ENCODE assay signal across 29 cellular contexts in genomic region chr3:21641959-21642358, GRCh38.
"Had no signal": no experiment of that assay in that cellular context is flagged by ENCODE, and none has a peak within 500 bp of the region (broad histone marks: within the 10 kb centered on the region; RNA-seq: fewer than 3 reads in every experiment).

No MANE protein-coding gene starts in this region.

- H3K36me3 Mint-ChIP-seq: activated CD4-positive, alpha-beta memory T cell treated with anti-CD3 and anti-CD28 coated beads for 36 hours; activated naive CD4-positive, alpha-beta T cell treated with anti-CD3 and anti-CD28 coated beads, Interleukin-2, amount 50 U/mL, for 24 hours had no signal

- H3K27ac ChIP-seq: PC-9, RWPE1, WERI-Rb-1 had no signal

- DNase-seq: activated CD4-positive, alpha-beta memory T cell treated with anti-CD3 and anti-CD28 coated beads for 36 hours; activated CD4-positive, alpha-beta T cell treated with anti-CD3 and anti-CD28 coated beads, Interleukin-2, amount 10 ng/mL, durations not matched to agents 24 days and 14 days; activated CD8-positive, alpha-beta memory T cell treated with anti-CD3 and anti-CD28 coated beads, Interleukin-2, amount 50 U/mL, for 4 hours; activated effector memory CD4-positive, alpha-beta T cell treated with anti-CD3 and anti-CD28 coated beads, Interleukin-2, amount 50 U/mL, for 16 hours; activated naive CD4-positive, alpha-beta T cell treated with Interleukin-2 at 50 U/mL for 16 hours; activated T-cell treated with anti-CD3 and anti-CD28 coated beads for 4 hours; activated T-cell treated with anti-CD3 and anti-CD28 coated beads, Interleukin-2, amount 50 U/mL, for 48 hours; anterior cingulate cortex; central memory CD4-positive, alpha-beta T cell; NCI-H1105; NCI-H1417 treated with DMSO at 0.1 percent for 48 hours; NCI-H1694; NCI-H1930; NCI-H2081 treated with DMSO at 0.1 percent for 48 hours; NCI-H226; NCI-H446 treated with DMSO at 0.1 percent for 48 hours; NCI-H524; NCI-H748 treated with DMSO at 0.1 percent for 48 hours; NK-92 treated with Interleukin-12 subunit alpha and Interleukin-12 subunit beta, amount 100 ng/mL, for 24 hours; PC-9; SIG-M5; T1000; WERI-Rb-1 had no signal

- H3K27me3 Mint-ChIP-seq: activated CD4-positive, alpha-beta memory T cell treated with anti-CD3 and anti-CD28 coated beads for 36 hours; activated CD4-positive, alpha-beta T cell treated with anti-CD3 and anti-CD28 coated beads, Interleukin-2, amount 10 ng/mL, durations not matched to agents 24 days and 14 days; activated naive CD4-positive, alpha-beta T cell treated with anti-CD3 and anti-CD28 coated beads, Interleukin-2, amount 50 U/mL, for 24 hours; activated T-helper 17 cell treated with anti-CD3 and anti-CD28 coated beads, Interleukin-2, amount 50 U/mL, for 72 hours; brain had no signal

- H3K27ac Mint-ChIP-seq: activated CD4-positive, alpha-beta memory T cell treated with anti-CD3 and anti-CD28 coated beads for 36 hours; activated CD4-positive, alpha-beta T cell treated with anti-CD3 and anti-CD28 coated beads, Interleukin-2, amount 10 ng/mL, durations not matched to agents 24 days and 14 days; activated naive CD4-positive, alpha-beta T cell treated with anti-CD3 and anti-CD28 coated beads, Interleukin-2, amount 50 U/mL, for 24 hours; activated T-helper 17 cell treated with anti-CD3 and anti-CD28 coated beads, Interleukin-2, amount 50 U/mL, for 72 hours; brain had no signal

- H3K4me2 ChIP-seq: PC-9 had no signal

- ATAC-seq: activated T-helper 17 cell treated with anti-CD3 and anti-CD28 coated beads, Interleukin-2, amount 50 U/mL, for 72 hours; K562; Right ventricle myocardium inferior had no signal

- H3K9me3 Mint-ChIP-seq: activated CD4-positive, alpha-beta T cell treated with anti-CD3 and anti-CD28 coated beads, Interleukin-2, amount 10 ng/mL, durations not matched to agents 24 days and 14 days; activated naive CD4-positive, alpha-beta T cell treated with anti-CD3 and anti-CD28 coated beads, Interleukin-2, amount 50 U/mL, for 24 hours; activated T-helper 17 cell treated with anti-CD3 and anti-CD28 coated beads, Interleukin-2, amount 50 U/mL, for 72 hours had no signal

- H3K4me1 Mint-ChIP-seq: activated CD4-positive, alpha-beta T cell treated with anti-CD3 and anti-CD28 coated beads, Interleukin-2, amount 10 ng/mL, durations not matched to agents 24 days and 14 days; activated naive CD4-positive, alpha-beta T cell treated with anti-CD3 and anti-CD28 coated beads, Interleukin-2, amount 50 U/mL, for 24 hours; activated T-helper 17 cell treated with anti-CD3 and anti-CD28 coated beads, Interleukin-2, amount 50 U/mL, for 72 hours had no signal

- H3K4me3 Mint-ChIP-seq: activated CD4-positive, alpha-beta memory T cell treated with anti-CD3 and anti-CD28 coated beads for 36 hours; activated CD4-positive, alpha-beta T cell treated with anti-CD3 and anti-CD28 coated beads, Interleukin-2, amount 10 ng/mL, durations not matched to agents 24 days and 14 days; activated naive CD4-positive, alpha-beta T cell treated with anti-CD3 and anti-CD28 coated beads, Interleukin-2, amount 50 U/mL, for 24 hours; activated T-helper 17 cell treated with anti-CD3 and anti-CD28 coated beads, Interleukin-2, amount 50 U/mL, for 72 hours; brain had no signal

- H2AFZ ChIP-seq: PC-9 had no signal
